24 cellular contexts compared by ENCODE assay signal in genomic region chr20:62970307-62971210, GRCh38. TPM values are rescaled to one million over a fixed set of nuclear protein-coding genes. Genes with fewer than 3 reads are reported as not detected.
DNase-seq lines count a peak whose midpoint lies in the region; ATAC-seq and TF ChIP-seq lines count a peak whose summit lies in the region.
"Had no signal": no experiment of that assay in that cellular context is flagged by ENCODE, and none has a peak within 500 bp of the region (broad histone marks: within the 10 kb centered on the region; RNA-seq: fewer than 3 reads in every experiment).

No MANE protein-coding gene starts in this region.

- WGBS in transverse colon (ENCODE audit: low coverage in 1 of 2), 2 donors = 60% methylated on average over 27 of the region's 33 CpGs; no CpG with 5 or more reads in 1 of the 2 donors
- WGBS in stomach, 5 donors = 25 to 46% (median 44%) methylated on average over 7 to 33 of the region's 33 CpGs

- intact Hi-C loops in transverse colon (cut with DNase I; ENCODE audit: low total_unique reads) (no loop called here), stomach (cut with DNase I; ENCODE audit: low total_unique reads) (no loop called here)

- H3K4me1 ChIP-seq in transverse colon (peaks cover 6 to 11% (median 7%) of the 10 kb centered on the region in 4 donors), stomach (peaks cover 7 to 18% (median 14%) of the 10 kb centered on the region in 4 donors)

- no peak overlapping the region for H3K4me3 ChIP-seq in transverse colon
- no peak overlapping the region for H3K4me3 ChIP-seq in stomach
- H3K4me3 ChIP-seq: BLaER1 treated with 17β-estradiol and CSF1 and Interleukin-3, amounts not matched to agents 10 nM and 100 nM had no signal

- TF ChIP-seq POLR2A in transverse colon (IDR thresholded peaks at IDR 0.05) = no peak
- no peak for TF ChIP-seq POLR2A in stomach (IDR thresholded peaks at IDR 0.05)

- H3K27me3 ChIP-seq in transverse colon (peaks cover 52% of the 10 kb centered on the region), stomach (peaks cover 13 to 75% (median 52%) of the 10 kb centered on the region in 3 donors)

- DNase-seq in AG08395 (ENCODE audit: low spot score) (peak; percentile 31), ELF-1 (ENCODE audit: low read depth, low spot score) (peak; percentile 60), M059J (ENCODE audit: low read depth) (peak; percentile 11), iPS-NIHi7 (ENCODE audit: extremely low spot score) (peak; percentile 30), transverse colon (no peak), NCI-H187 treated with DMSO at 0.1 percent for 48 hours (lab: John Stamatoyannopoulos, UW) (no peak), stomach (no peak)
- DNase-seq: Calu3; CD8-positive, alpha-beta T cell; KG1; NCI-H1048; NCI-H1436; NCI-H2029; NCI-H2171 treated with DMSO at 0.1 percent for 48 hours; NCI-H446; NCI-H526 treated with DMSO at 0.1 percent for 48 hours; OCI-M1; SIG-M5 had no signal

- in situ Hi-C loops in transverse colon (cut with MboI; ENCODE audit: low pct_ligation_motif_present in 1 of 4, low pct_unique_long_range_greater_than_20kb in 1 of 4, low sequenced_read_pairs in 3 of 4) = no loop called here

- no peak overlapping the region for H3K27ac ChIP-seq in transverse colon
- H3K27ac ChIP-seq in stomach = no peak overlapping the region
- H3K27ac ChIP-seq: BLaER1 treated with 17β-estradiol and CSF1 and Interleukin-3, amounts not matched to agents 10 nM and 100 nM; RWPE1 had no signal

- ATAC-seq in HG03457 (IDR thresholded peaks at IDR 0.05; ENCODE audit: unreplicated experiment) = no peak
- ATAC-seq: CD8-positive, alpha-beta T cell had no signal

- H3K36me3 ChIP-seq in transverse colon (no peaks in the 10 kb centered on the region), stomach (peaks cover 0 to 21% (median 2%) of the 10 kb centered on the region in 4 donors)

- TF ChIP-seq EP300 in transverse colon (IDR thresholded peaks at IDR 0.05; ENCODE audit: low read depth) (no peak), stomach (IDR thresholded peaks at IDR 0.05) (no peak)

- H3K9me3 ChIP-seq in transverse colon = no peaks in the 10 kb centered on the region
- H3K9me3 ChIP-seq in stomach = no peaks in the 10 kb centered on the region
- H3K9me3 ChIP-seq: BLaER1 treated with 17β-estradiol and CSF1 and Interleukin-3, amounts not matched to agents 10 nM and 100 nM had no signal

- TF ChIP-seq CTCF in transverse colon (IDR thresholded peaks at IDR 0.05) (no peak), stomach (IDR thresholded peaks at IDR 0.05) (no peak)

RNA-seq across cellular contexts. Expression of gene SLC17A9, which starts 18.1 kb away (rescaled TPM):
- total RNA-seq in M059J (2014; rRNA removed; shearing (Covaris generic)) = not detected in 2 replicates
- total RNA-seq in transverse colon = 10 to 100 TPM in 1 of 4 donors, 1 to 10 TPM in 3; 2.8 to 32.9 (median 4.6) TPM
- total RNA-seq in stomach = 10 to 100 TPM in 4 of 5 donors, 1 to 10 TPM in 1; 9.0 to 76.4 (median 18.7) TPM
- 1 to 10 TPM; 1.1 to 10.0 (median 5.8) TPM for polyA plus RNA-seq in stomach

RNA-seq across cellular contexts. Expression of gene GID8, which starts 32.6 kb away (rescaled TPM):
- total RNA-seq in M059J (2014; rRNA removed; shearing (Covaris generic)) = 40.4 and 53.4 TPM in 2 replicates
- total RNA-seq in transverse colon (10 to 100 TPM; 29.5 to 34.1 (median 31.7) TPM), stomach (10 to 100 TPM; 12.3 to 39.3 (median 19.2) TPM)
- polyA plus RNA-seq in stomach = 10 to 100 TPM; 10.8 to 13.6 (median 12.5) TPM

RNA-seq across cellular contexts. Expression of gene BHLHE23, which starts 36.2 kb away (rescaled TPM):
- not detected in 2 replicates for total RNA-seq in M059J (2014; rRNA removed; shearing (Covaris generic))
- not detected for total RNA-seq in transverse colon
- under 1 TPM in 1 of 5 donors, not detected in 4; 0.55 TPM for total RNA-seq in stomach
- polyA plus RNA-seq in stomach = not detected
- total RNA-seq: A673; Calu3; G401; T-helper 1 cell treated with Interleukin-12 subunit alpha and Interleukin-12 subunit beta and Interleukin-4 antibody, amounts not matched to agents 30 ng/mL and 1 ng/mL, for 36 hours had no signal

RNA-seq across cellular contexts. Expression of gene DIDO1, which starts 44.3 kb away (rescaled TPM):
- total RNA-seq in M059J (2014; rRNA removed; shearing (Covaris generic)) = 26.1 and 42.6 TPM in 2 replicates
- total RNA-seq in transverse colon = 100 to 1,000 TPM in 1 of 4 donors, 10 to 100 TPM in 3; 68.3 to 135 (median 88.0) TPM
- 100 to 1,000 TPM in 1 of 5 donors, 10 to 100 TPM in 4; 56.0 to 117 (median 74.2) TPM for total RNA-seq in stomach
- 10 to 100 TPM in 2 of 3 donors, 1 to 10 TPM in 1; 8.1 to 14.2 (median 14.1) TPM for polyA plus RNA-seq in stomach

Comparison
In these comparisons a context has a peak if more than half of its experiments do, and no peak if none do; other contexts are left out.
1. DNase-seq: peak in AG08395 (single experiment), ELF-1 (single experiment), M059J (single experiment) and iPS-NIHi7 (single experiment); none in transverse colon (single experiment), NCI-H187 treated with DMSO at 0.1 percent for 48 hours (single experiment) and stomach (single experiment).